Comparison of ENCODE assay signal across 8 cellular contexts in the genomic region with DNA sequence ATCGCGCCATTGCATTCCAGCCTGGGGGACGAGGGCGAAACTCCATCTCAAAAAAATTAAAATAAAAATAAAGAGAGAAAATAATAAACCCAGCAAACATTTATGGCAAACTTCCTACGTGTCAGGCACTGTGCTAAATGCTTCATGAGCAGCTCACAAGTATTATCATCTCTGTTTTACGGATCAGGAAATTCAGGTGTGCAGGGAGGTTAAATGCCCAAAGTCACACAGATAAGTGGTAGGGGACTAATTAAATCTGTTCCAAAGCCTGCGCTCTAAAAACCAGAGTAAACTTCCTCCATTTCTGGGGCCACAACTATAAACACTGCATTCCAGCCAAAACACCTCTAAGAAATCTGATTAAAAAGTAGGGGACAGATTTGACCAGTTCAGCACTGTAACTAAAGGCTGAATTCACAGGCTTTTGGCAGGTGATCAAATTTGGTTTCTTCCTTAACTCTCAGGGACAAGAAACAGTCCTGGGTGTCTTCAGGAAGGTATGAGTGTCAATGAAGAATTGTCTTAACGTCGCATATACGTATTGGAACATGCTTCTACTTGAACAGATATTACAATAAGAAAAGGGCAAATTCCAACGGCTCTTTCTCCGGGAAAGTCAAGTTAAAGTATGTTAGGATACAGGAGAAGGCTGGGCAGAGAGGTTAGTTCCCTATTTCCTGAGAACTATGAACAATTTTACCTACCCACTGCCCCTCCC. TPM values are rescaled to one million over a fixed set of nuclear protein-coding genes. Genes with fewer than 3 reads are reported as not detected.
DNase-seq lines count a peak whose midpoint lies in the region; ATAC-seq and TF ChIP-seq lines count a peak whose summit lies in the region.

No MANE protein-coding gene starts in this region.

- TF ChIP-seq CTCF in GM10248 (IDR thresholded peaks at IDR 0.05; ENCODE audit: control extremely low read depth, extremely low read depth, low read depth, missing control alignments) (no peak), PC-9 (conservative IDR thresholded peaks at IDR 0.05) (no peak)

- H3K79me2 ChIP-seq in PC-9 (ENCODE audit: low read depth) = peaks cover 12% of the 10 kb centered on the region; the same call in 1 of the 2 replicates

- no peaks in the 10 kb centered on the region for H3K27me3 Mint-ChIP-seq in effector memory CD8-positive, alpha-beta T cell

- no peaks in the 10 kb centered on the region for H3K9me2 ChIP-seq in PC-9 (ENCODE audit: insufficient read depth)

- H3K36me3 Mint-ChIP-seq in effector memory CD8-positive, alpha-beta T cell (ENCODE audit: insufficient read depth) = peaks cover 36% of the 10 kb centered on the region

- H3K4me2 ChIP-seq in PC-9 = peak overlapping the region; percentile 92

- H3F3A ChIP-seq in PC-9 (ENCODE audit: insufficient read depth, low read depth) = peaks cover 45% of the 10 kb centered on the region

- peak overlapping the region; percentile 64 for H3K27ac ChIP-seq in PC-9

- POLR2A ChIA-PET in GM10248 (lab: Yijun Ruan, JAX) (interaction anchor here (0.6 kb wide), 3 partner anchors 9 to 93 kb away, joined by 3 read pairs; no protein-coding TSS in a partner anchor), PC-9 (lab: Charles Lee; ENCODE audit: unreplicated experiment) (interaction anchor here (0.6 to 0.7 kb wide), 2 partner anchors 294 to 431 kb away, joined by 4 to 6 read pairs; a partner anchor contains a TSS)

- peak overlapping the region; percentile 96 for H2AFZ ChIP-seq in PC-9

- intact Hi-C loops in PC-9 (cut with micrococcal nuclease; ENCODE audit: unreplicated experiment) = loop anchor here (2.0 kb wide), 2 partner anchors 32 to 118 kb away; a partner anchor contains a TSS

- no peak for ATAC-seq in effector memory CD8-positive, alpha-beta T cell (replicated peaks)
- no peak for ATAC-seq in GM18867 (IDR thresholded peaks at IDR 0.05; ENCODE audit: unreplicated experiment)

- no peaks in the 10 kb centered on the region for H4K20me1 ChIP-seq in PC-9 (ENCODE audit: insufficient read depth)

- peaks cover 9 to 26% of the 10 kb centered on the region in 2 donors for H3K4me1 Mint-ChIP-seq in effector memory CD8-positive, alpha-beta T cell (ENCODE audit: low read depth in 2 of 2)

- H3K9me3 ChIP-seq in PC-9 (ENCODE audit: insufficient read depth, low read depth) = no peaks in the 10 kb centered on the region

- peaks cover 15% of the 10 kb centered on the region for H3K4me1 ChIP-seq in PC-9 (replicated peaks; ENCODE audit: insufficient read depth)

- no peaks in the 10 kb centered on the region for H3K9me3 Mint-ChIP-seq in effector memory CD8-positive, alpha-beta T cell

- peak overlapping the region; percentile 94 to 97 for H3K27ac Mint-ChIP-seq in effector memory CD8-positive, alpha-beta T cell

- peak overlapping the region; percentile 91 for H3K4me3 ChIP-seq in PC-9

- peaks cover 2% of the 10 kb centered on the region; the same call in 1 of the 2 replicates for H3K36me3 ChIP-seq in PC-9 (ENCODE audit: low read depth)

- no TSS peak for BruUV-seq in PC-9 (replicated peaks; lab: Mats Ljungman, UMichigan)

- CTCF ChIA-PET in GM10248 (lab: Yijun Ruan, JAX) (interaction anchor here (1.0 to 1.1 kb wide), 2 partner anchors 42 to 94 kb away, joined by 3 read pairs; no protein-coding TSS in a partner anchor), PC-9 (lab: Charles Lee) (no interaction called here)

- no peaks in the 10 kb centered on the region for H3K27me3 ChIP-seq in PC-9 (ENCODE audit: insufficient read depth, low read depth)

- DNase-seq in A172 (ENCODE audit: low spot score) (peak; percentile 21), GM10248 (ENCODE audit: extremely low spot score) (peak; percentile 17), PC-9 (no peak), myocyte (ENCODE audit: low read depth) (peak; percentile 9), NCI-H1436 (lab: John Stamatoyannopoulos, UW) (no peak), NCI-H1105 treated with DMSO at 0.1 percent for 48 hours (lab: John Stamatoyannopoulos, UW) (no peak)
- DNase-seq in effector memory CD8-positive, alpha-beta T cell = no peak

- H3K4me3 Mint-ChIP-seq in effector memory CD8-positive, alpha-beta T cell = peak overlapping the region; percentile 89 to 95

RNA-seq across cellular contexts. Expression of a gene that starts 1.0 kb away (rescaled TPM):
- total RNA-seq in A172 (2014; rRNA removed; shearing (Covaris generic)) = 25.2 and 28.8 TPM in 2 replicates
- total RNA-seq in PC-9 (2021) (28.8 and 30.6 TPM in 2 replicates), myocyte (14.2 and 16.3 TPM in 2 replicates)
- polyA plus RNA-seq in myocyte (2012) = 27.9 TPM

RNA-seq across cellular contexts. Expression of a gene that starts 32.8 kb away (rescaled TPM):
- 59.7 and 78.3 TPM in 2 replicates for total RNA-seq in A172 (2014; rRNA removed; shearing (Covaris generic))
- total RNA-seq in PC-9 (2021) (64.0 and 89.3 TPM in 2 replicates), myocyte (67.8 and 73.3 TPM in 2 replicates)
- 47.4 TPM for polyA plus RNA-seq in myocyte (2012)

RNA-seq across cellular contexts. Expression of a gene that starts 33.3 kb away (rescaled TPM):
- 64.8 and 65.6 TPM in 2 replicates for total RNA-seq in A172 (2014; rRNA removed; shearing (Covaris generic))
- total RNA-seq in PC-9 (2021) (107 and 130 TPM in 2 replicates), myocyte (46.5 and 47.6 TPM in 2 replicates)
- polyA plus RNA-seq in myocyte (2012) = 66.7 TPM

RNA-seq across cellular contexts. Expression of a gene that starts 40.7 kb away (rescaled TPM):
- total RNA-seq in A172 (2014; rRNA removed; shearing (Covaris generic)) = 43.2 and 75.7 TPM in 2 replicates
- total RNA-seq in PC-9 (2021) (1.6 and 2.7 TPM in 2 replicates), myocyte (3.0 and 4.3 TPM in 2 replicates)
- 5.9 TPM for polyA plus RNA-seq in myocyte (2012)

Comparison
In these comparisons a context has a peak if more than half of its experiments do, and no peak if none do; other contexts are left out.
1. DNase-seq: peak in A172 (single experiment), GM10248 (single experiment) and myocyte (single experiment); none in PC-9 (0 of 2), effector memory CD8-positive, alpha-beta T cell (0 of 3), NCI-H1436 (single experiment) and NCI-H1105 treated with DMSO at 0.1 percent for 48 hours (single experiment).